27 cellular contexts compared by ENCODE assay signal in genomic region chr7:115558186-115558585, GRCh38.
DNase-seq lines count a peak whose midpoint lies in the region; ATAC-seq, FAIRE-seq and TF ChIP-seq lines count a peak whose summit lies in the region.
"Had no signal": no experiment of that assay in that cellular context is flagged by ENCODE, and none has a peak within 500 bp of the region (broad histone marks: within the 10 kb centered on the region; RNA-seq: fewer than 3 reads in every experiment).

No MANE protein-coding gene starts in this region.

- peak overlapping the region; percentile 19 for H3K4me2 ChIP-seq in GM23248 (ENCODE audit: unreplicated experiment)
- no peak overlapping the region for H3K4me2 ChIP-seq in astrocyte (ENCODE audit: low read length)
- H3K4me2 ChIP-seq: PC-9 had no signal

- H4K20me1 ChIP-seq in GM23248 (ENCODE audit: insufficient read depth) (no peaks in the 10 kb centered on the region), astrocyte (ENCODE audit: insufficient read depth, low read length) (no peaks in the 10 kb centered on the region)

- H3K27me3 Mint-ChIP-seq in astrocyte (ENCODE audit: low read depth, unreplicated experiment), result no peaks in the 10 kb centered on the region
- H3K27me3 Mint-ChIP-seq: activated CD4-positive, alpha-beta T cell treated with anti-CD3 and anti-CD28 coated beads, Interleukin-2, amount 10 ng/mL, durations not matched to agents 7 days and 5 days; activated naive CD8-positive, alpha-beta T cell treated with anti-CD3 and anti-CD28 coated beads, Interleukin-2, amount 10 ng/mL, durations not matched to agents 7 days and 5 days had no signal

- H3K9me3 Mint-ChIP-seq in astrocyte (ENCODE audit: unreplicated experiment), result no peaks in the 10 kb centered on the region
- H3K9me3 Mint-ChIP-seq: activated naive CD8-positive, alpha-beta T cell treated with anti-CD3 and anti-CD28 coated beads, Interleukin-2, amount 10 ng/mL, durations not matched to agents 7 days and 5 days; activated T-helper 17 cell treated with anti-CD3 and anti-CD28 coated beads, Interleukin-2, amount 50 U/mL, for 72 hours; T-helper 1 cell treated with Interleukin-12 subunit alpha and Interleukin-12 subunit beta and Interleukin-4 antibody, amounts not matched to agents 30 μg/mL and 1 μg/mL, for 36 hours had no signal

- H3K36me3 ChIP-seq in ACC112 (ENCODE audit: insufficient read depth, low read length) (no peaks in the 10 kb centered on the region), GM23248 (ENCODE audit: low read depth) (no peaks in the 10 kb centered on the region), astrocyte (ENCODE audit: insufficient read depth, low read length) (no peaks in the 10 kb centered on the region)
- H3K36me3 ChIP-seq: cardiac muscle cell, right atrium auricular region, SJCRH30 had no signal

- no peaks in the 10 kb centered on the region for H3K36me3 Mint-ChIP-seq in astrocyte (ENCODE audit: low read depth, unreplicated experiment)
- H3K36me3 Mint-ChIP-seq: activated naive CD8-positive, alpha-beta T cell treated with anti-CD3 and anti-CD28 coated beads, Interleukin-2, amount 10 ng/mL, durations not matched to agents 7 days and 5 days; naive thymus-derived CD8-positive, alpha-beta T cell had no signal

- no peak overlapping the region for H3K4me3 ChIP-seq in ACC112 (ENCODE audit: low read depth, low read length)
- no peak overlapping the region for H3K4me3 ChIP-seq in GM23248
- no peak overlapping the region for H3K4me3 ChIP-seq in astrocyte (ENCODE audit: insufficient read depth, low read depth, low read length)
- H3K4me3 ChIP-seq in fibroblast of villous mesenchyme (ENCODE audit: low read depth, low read length), result no peak overlapping the region
- H3K4me3 ChIP-seq: cardiac muscle cell, PC-9, right atrium auricular region, SJCRH30, testis had no signal

- CTCF ChIA-PET in GM10248 (lab: Yijun Ruan, JAX), result interaction anchor here (0.9 kb wide), 1 partner anchor 9 kb away, joined by 3 read pairs; no protein-coding TSS in a partner anchor

- TF ChIP-seq CTCF in astrocyte (IDR thresholded peaks at IDR 0.05; ENCODE audit: insufficient read depth, low read depth, low read length) (no peak), fibroblast of villous mesenchyme (IDR thresholded peaks at IDR 0.05; ENCODE audit: insufficient read depth, low read depth, low read length) (no peak), GM10248 (IDR thresholded peaks at IDR 0.05; ENCODE audit: control extremely low read depth, extremely low read depth, low read depth, missing control alignments) (no peak)

- H3K4me1 Mint-ChIP-seq in astrocyte (ENCODE audit: low read depth, unreplicated experiment), result peaks cover 6% of the 10 kb centered on the region
- H3K4me1 Mint-ChIP-seq: activated CD4-positive, alpha-beta T cell treated with anti-CD3 and anti-CD28 coated beads, Interleukin-2, amount 10 ng/mL, durations not matched to agents 7 days and 5 days; activated naive CD8-positive, alpha-beta T cell treated with anti-CD3 and anti-CD28 coated beads, Interleukin-2, amount 10 ng/mL, durations not matched to agents 7 days and 5 days; activated T-helper 17 cell treated with anti-CD3 and anti-CD28 coated beads, Interleukin-2, amount 50 U/mL, for 72 hours; naive thymus-derived CD8-positive, alpha-beta T cell had no signal

- in situ Hi-C loops in GM23248 (cut with MboI), result no loop called here

- H3K4me3 Mint-ChIP-seq in astrocyte (ENCODE audit: unreplicated experiment), result no peak overlapping the region
- H3K4me3 Mint-ChIP-seq: activated CD4-positive, alpha-beta T cell treated with anti-CD3 and anti-CD28 coated beads, Interleukin-2, amount 10 ng/mL, durations not matched to agents 7 days and 5 days; activated naive CD8-positive, alpha-beta T cell treated with anti-CD3 and anti-CD28 coated beads, Interleukin-2, amount 10 ng/mL, durations not matched to agents 7 days and 5 days; activated T-helper 17 cell treated with anti-CD3 and anti-CD28 coated beads, Interleukin-2, amount 50 U/mL, for 72 hours; naive thymus-derived CD8-positive, alpha-beta T cell; T-helper 1 cell treated with Interleukin-12 subunit alpha and Interleukin-12 subunit beta and Interleukin-4 antibody, amounts not matched to agents 30 μg/mL and 1 μg/mL, for 36 hours had no signal

- POLR2A ChIA-PET in GM10248 (lab: Yijun Ruan, JAX), result no interaction called here

- peaks cover 37% of the 10 kb centered on the region for H3F3A ChIP-seq in GM23248 (ENCODE audit: insufficient read depth)

- H3K27me3 ChIP-seq in ACC112 (ENCODE audit: insufficient read depth, low read length) (no peaks in the 10 kb centered on the region), GM23248 (replicated peaks; ENCODE audit: insufficient read depth) (no peaks in the 10 kb centered on the region), astrocyte (ENCODE audit: insufficient read depth, low read length) (no peaks in the 10 kb centered on the region)
- H3K27me3 ChIP-seq: cardiac muscle cell, right atrium auricular region, SJCRH30, testis had no signal

- peak overlapping the region; percentile 27; the same call in 1 of the 2 replicates for H3K27ac ChIP-seq in ACC112 (ENCODE audit: low read depth, low read length)
- H3K27ac ChIP-seq in GM23248, result no peak overlapping the region
- no peak overlapping the region for H3K27ac ChIP-seq in astrocyte (ENCODE audit: low read depth, low read length)
- H3K27ac ChIP-seq: cardiac muscle cell, PC-9, right atrium auricular region, SJCRH30, testis, VCaP had no signal

- no peak overlapping the region for H3K27ac Mint-ChIP-seq in astrocyte (ENCODE audit: unreplicated experiment)
- H3K27ac Mint-ChIP-seq: activated CD4-positive, alpha-beta T cell treated with anti-CD3 and anti-CD28 coated beads, Interleukin-2, amount 10 ng/mL, durations not matched to agents 7 days and 5 days; activated naive CD8-positive, alpha-beta T cell treated with anti-CD3 and anti-CD28 coated beads, Interleukin-2, amount 10 ng/mL, durations not matched to agents 7 days and 5 days; activated T-helper 17 cell treated with anti-CD3 and anti-CD28 coated beads, Interleukin-2, amount 50 U/mL, for 72 hours; naive thymus-derived CD8-positive, alpha-beta T cell; T-helper 1 cell treated with Interleukin-12 subunit alpha and Interleukin-12 subunit beta and Interleukin-4 antibody, amounts not matched to agents 30 μg/mL and 1 μg/mL, for 36 hours had no signal

- no peaks in the 10 kb centered on the region for H3K79me2 ChIP-seq in ACC112 (ENCODE audit: control insufficient read depth, insufficient read depth, low read length, unreplicated experiment)
- H3K79me2 ChIP-seq in GM23248 (ENCODE audit: insufficient read depth), result no peaks in the 10 kb centered on the region
- H3K79me2 ChIP-seq in astrocyte (ENCODE audit: insufficient read depth, low read length), result no peaks in the 10 kb centered on the region

- H3K4me1 ChIP-seq in ACC112 (ENCODE audit: control insufficient read depth, insufficient read depth, low read length, unreplicated experiment), result peaks cover 24% of the 10 kb centered on the region
- peaks cover 42% of the 10 kb centered on the region for H3K4me1 ChIP-seq in GM23248 (ENCODE audit: insufficient read depth)
- peaks cover 5% of the 10 kb centered on the region for H3K4me1 ChIP-seq in astrocyte (ENCODE audit: insufficient read depth, low read length)
- H3K4me1 ChIP-seq: right atrium auricular region, SJCRH30 had no signal

- peak; percentile 50 for FAIRE-seq in astrocyte (lab: Jason Lieb, UNC)

- H3K9me3 ChIP-seq in GM23248 (ENCODE audit: low read depth), result no peaks in the 10 kb centered on the region
- H3K9me3 ChIP-seq in astrocyte (ENCODE audit: insufficient read depth, low read depth, low read length), result no peaks in the 10 kb centered on the region
- H3K9me3 ChIP-seq: right atrium auricular region, SJCRH30, testis had no signal

- no peak for ATAC-seq in GM19452 (IDR thresholded peaks at IDR 0.05; ENCODE audit: unreplicated experiment)
- ATAC-seq: activated T-helper 17 cell treated with anti-CD3 and anti-CD28 coated beads, Interleukin-2, amount 50 U/mL, for 72 hours; left cardiac atrium; naive thymus-derived CD8-positive, alpha-beta T cell had no signal

- DNase-seq in GM23248, result peak; percentile 73
- DNase-seq in astrocyte (ENCODE audit: low read depth), result peak; percentile 58
- DNase-seq in fibroblast of villous mesenchyme (ENCODE audit: low read depth), result peak; percentile 83
- no peak for DNase-seq in GM10248 (ENCODE audit: extremely low spot score)
- no peak for DNase-seq in retina
- no peak for DNase-seq in NOMO-1 treated with DMSO at 0.1 percent for 48 hours (lab: John Stamatoyannopoulos, UW; ENCODE audit: unreplicated experiment)
- DNase-seq: activated CD4-positive, alpha-beta T cell treated with anti-CD3 and anti-CD28 coated beads, Interleukin-2, amount 10 ng/mL, durations not matched to agents 7 days and 5 days; activated naive CD8-positive, alpha-beta T cell treated with anti-CD3 and anti-CD28 coated beads, Interleukin-2, amount 10 ng/mL, durations not matched to agents 7 days and 5 days; dermis blood vessel endothelial cell; DMS79 treated with DMSO at 0.1 percent for 48 hours; KG1; left cardiac atrium; mesendoderm; MV-4-11; naive thymus-derived CD8-positive, alpha-beta T cell; NCI-H1930; NCI-H446; SJCRH30; testis had no signal

- H2AFZ ChIP-seq in ACC112 (ENCODE audit: low read length, unreplicated experiment) (no peak overlapping the region), GM23248 (no peak overlapping the region), astrocyte (ENCODE audit: low read depth, low read length) (no peak overlapping the region)
- H2AFZ ChIP-seq: PC-9 had no signal

- H3K9me2 ChIP-seq in GM23248 (ENCODE audit: insufficient read depth), result no peaks in the 10 kb centered on the region

- 0 to 11% methylated on average over 1 of the region's 1 CpG for WGBS in GM23248 (ENCODE audit: low coverage in 1 of 2, low lambda C conversion rate in 2 of 2, missing lambda C conversion rate in 2 of 2), 2 experiments

- H3K9ac ChIP-seq in GM23248, result no peak overlapping the region
- no peak overlapping the region for H3K9ac ChIP-seq in astrocyte (ENCODE audit: low read length)

Comparison
In these comparisons a context has a peak if more than half of its experiments do, and no peak if none do; other contexts are left out.
1. DNase-seq: peak in GM23248 (single experiment), astrocyte (single experiment) and fibroblast of villous mesenchyme (single experiment); none in GM10248 (single experiment), retina (single experiment) and NOMO-1 treated with DMSO at 0.1 percent for 48 hours (single experiment).